Comparison of ENCODE assay signal across 8 cellular contexts in genomic region chrX:1537716-1538090, GRCh38. TPM values are rescaled to one million over a fixed set of nuclear protein-coding genes. Genes with fewer than 3 reads are reported as not detected.
A peak's percentile ranks its signal among the peaks of the same experiment; 100 is the strongest.
DNase-seq lines count a peak whose midpoint lies in the region; ATAC-seq, FAIRE-seq and TF ChIP-seq lines count a peak whose summit lies in the region.
"Not testable (repeated sequence)": the region's sequence is repeated elsewhere in the genome, so short reads cannot be mapped to it uniquely, and the experiment has no call there.

No MANE protein-coding gene starts in this region.

- CTCF ChIA-PET in activated CD8-positive, alpha-beta memory T cell treated with anti-CD3 and anti-CD28 coated beads, Interleukin-2, amount 10 ng/mL, durations not matched to agents 7 days and 5 days (lab: Charles Lee), result not testable (repeated sequence)

- not testable (repeated sequence) for TF ChIP-seq CTCF in HFFc6 (IDR thresholded peaks at IDR 0.05); Peyer's patch (IDR thresholded peaks at IDR 0.05); adrenal gland (IDR thresholded peaks at IDR 0.05); kidney (IDR thresholded peaks at IDR 0.05; ENCODE audit: borderline replicate concordance, extremely low read depth, insufficient read depth)

- not testable (repeated sequence) for H3K9me3 ChIP-seq in BLaER1; Peyer's patch; adrenal gland (replicated peaks in 1 of 3); kidney (ENCODE audit: control insufficient read depth in 1 of 2, low read length in 2 of 2)

- ATAC-seq in activated CD8-positive, alpha-beta memory T cell treated with anti-CD3 and anti-CD28 coated beads, Interleukin-2, amount 10 ng/mL, durations not matched to agents 7 days and 5 days; natural killer cell treated with Interleukin-12 subunit alpha and Interleukin-12 subunit beta and Interleukin-15 and Interleukin-18, amount 100 ng/mL, for 72 hours: not testable (repeated sequence)

- intact Hi-C loops in adrenal gland (cut with DNase I); kidney (cut with DNase I): not testable (repeated sequence)

- 43 to 55% (median 51%) methylated on average over 5 to 7 of the region's 7 CpGs for WGBS in adrenal gland, 4 donors

- H3K27me3 Mint-ChIP-seq in HFFc6 (ENCODE audit: insufficient read depth); activated CD8-positive, alpha-beta memory T cell treated with anti-CD3 and anti-CD28 coated beads, Interleukin-2, amount 10 ng/mL, durations not matched to agents 7 days and 5 days; natural killer cell treated with Interleukin-12 subunit alpha and Interleukin-12 subunit beta and Interleukin-15 and Interleukin-18, amount 100 ng/mL, for 72 hours; stimulated activated naive CD8-positive, alpha-beta T cell treated with anti-CD3 and anti-CD28 coated beads, Interleukin-15, Interleukin-2, amounts not matched to agents 100 ng/mL and 50 ng/mL, for 24 hours: not testable (repeated sequence)

- H3K9me3 Mint-ChIP-seq in HFFc6; activated CD8-positive, alpha-beta memory T cell treated with anti-CD3 and anti-CD28 coated beads, Interleukin-2, amount 10 ng/mL, durations not matched to agents 7 days and 5 days (ENCODE audit: low read depth); natural killer cell treated with Interleukin-12 subunit alpha and Interleukin-12 subunit beta and Interleukin-15 and Interleukin-18, amount 100 ng/mL, for 72 hours; stimulated activated naive CD8-positive, alpha-beta T cell treated with anti-CD3 and anti-CD28 coated beads, Interleukin-15, Interleukin-2, amounts not matched to agents 100 ng/mL and 50 ng/mL, for 24 hours: not testable (repeated sequence)

- H3K4me3 ChIP-seq in BLaER1, result peak overlapping the region; percentile 99
- peak overlapping the region in 1 of 4 donors; percentile 56 for H3K4me3 ChIP-seq in Peyer's patch
- peak overlapping the region in 1 of 4 donors; percentile 50 for H3K4me3 ChIP-seq in adrenal gland
- peak overlapping the region; percentile 19 to 54 for H3K4me3 ChIP-seq in kidney (ENCODE audit: low read length in 2 of 2)

- peaks cover 24% of the 10 kb centered on the region for H4K20me1 ChIP-seq in BLaER1

- not testable (repeated sequence) for DNase-seq in HFFc6; Peyer's patch; activated CD8-positive, alpha-beta memory T cell treated with anti-CD3 and anti-CD28 coated beads, Interleukin-2, amount 10 ng/mL, durations not matched to agents 7 days and 5 days; kidney; natural killer cell treated with Interleukin-12 subunit alpha and Interleukin-12 subunit beta and Interleukin-15 and Interleukin-18, amount 100 ng/mL, for 72 hours (ENCODE audit: low spot score)
- DNase-seq in adrenal gland, result peak in 1 of 7 donors; percentile 23

- peak overlapping the region; percentile 56; the same call in 1 of the 2 replicates for H3K4me3 Mint-ChIP-seq in HFFc6
- H3K4me3 Mint-ChIP-seq in activated CD8-positive, alpha-beta memory T cell treated with anti-CD3 and anti-CD28 coated beads, Interleukin-2, amount 10 ng/mL, durations not matched to agents 7 days and 5 days, result peak overlapping the region; percentile 94
- peak overlapping the region; percentile 90 for H3K4me3 Mint-ChIP-seq in natural killer cell treated with Interleukin-12 subunit alpha and Interleukin-12 subunit beta and Interleukin-15 and Interleukin-18, amount 100 ng/mL, for 72 hours
- H3K4me3 Mint-ChIP-seq in stimulated activated naive CD8-positive, alpha-beta T cell treated with anti-CD3 and anti-CD28 coated beads, Interleukin-15, Interleukin-2, amounts not matched to agents 100 ng/mL and 50 ng/mL, for 24 hours, result peak overlapping the region; percentile 88

- peaks cover 44% of the 10 kb centered on the region for H3K4me1 ChIP-seq in BLaER1
- H3K4me1 ChIP-seq in Peyer's patch; adrenal gland (replicated peaks in 1 of 2); kidney (ENCODE audit: control insufficient read depth in 1 of 2, insufficient read depth in 1 of 2, low read depth in 1 of 2, low read length in 2 of 2): not testable (repeated sequence)

- not testable (repeated sequence) for H3K4me1 Mint-ChIP-seq in HFFc6 (ENCODE audit: low read depth)
- peaks cover 21% of the 10 kb centered on the region for H3K4me1 Mint-ChIP-seq in activated CD8-positive, alpha-beta memory T cell treated with anti-CD3 and anti-CD28 coated beads, Interleukin-2, amount 10 ng/mL, durations not matched to agents 7 days and 5 days
- peaks cover 14 to 24% of the 10 kb centered on the region in 2 donors for H3K4me1 Mint-ChIP-seq in natural killer cell treated with Interleukin-12 subunit alpha and Interleukin-12 subunit beta and Interleukin-15 and Interleukin-18, amount 100 ng/mL, for 72 hours (ENCODE audit: low read depth in 2 of 2)
- peaks cover 33% of the 10 kb centered on the region for H3K4me1 Mint-ChIP-seq in stimulated activated naive CD8-positive, alpha-beta T cell treated with anti-CD3 and anti-CD28 coated beads, Interleukin-15, Interleukin-2, amounts not matched to agents 100 ng/mL and 50 ng/mL, for 24 hours (ENCODE audit: low read depth)

- H3K9ac ChIP-seq in BLaER1, result peak overlapping the region; percentile 95
- H3K9ac ChIP-seq in kidney (ENCODE audit: low read length in 2 of 2), result not testable (repeated sequence)

- H3K27ac ChIP-seq in BLaER1, result peak overlapping the region; percentile 97
- peak overlapping the region; percentile 63 to 90 (median 74) for H3K27ac ChIP-seq in Peyer's patch
- peak overlapping the region; percentile 78 to 84 (median 83) for H3K27ac ChIP-seq in adrenal gland
- not testable (repeated sequence) for H3K27ac ChIP-seq in kidney (ENCODE audit: low read depth in 2 of 2, low read length in 2 of 2)

- H3K4me2 ChIP-seq in BLaER1, result peak overlapping the region; percentile 90

- not testable (repeated sequence) for H3K27ac Mint-ChIP-seq in HFFc6
- peak overlapping the region; percentile 100 for H3K27ac Mint-ChIP-seq in activated CD8-positive, alpha-beta memory T cell treated with anti-CD3 and anti-CD28 coated beads, Interleukin-2, amount 10 ng/mL, durations not matched to agents 7 days and 5 days
- H3K27ac Mint-ChIP-seq in natural killer cell treated with Interleukin-12 subunit alpha and Interleukin-12 subunit beta and Interleukin-15 and Interleukin-18, amount 100 ng/mL, for 72 hours, result peak overlapping the region; percentile 98 to 99
- H3K27ac Mint-ChIP-seq in stimulated activated naive CD8-positive, alpha-beta T cell treated with anti-CD3 and anti-CD28 coated beads, Interleukin-15, Interleukin-2, amounts not matched to agents 100 ng/mL and 50 ng/mL, for 24 hours, result peak overlapping the region; percentile 89

- FAIRE-seq in kidney (lab: Jason Lieb, UNC), result not testable (repeated sequence)

- not testable (repeated sequence) for H3K36me3 Mint-ChIP-seq in HFFc6 (ENCODE audit: low read depth); natural killer cell treated with Interleukin-12 subunit alpha and Interleukin-12 subunit beta and Interleukin-15 and Interleukin-18, amount 100 ng/mL, for 72 hours; stimulated activated naive CD8-positive, alpha-beta T cell treated with anti-CD3 and anti-CD28 coated beads, Interleukin-15, Interleukin-2, amounts not matched to agents 100 ng/mL and 50 ng/mL, for 24 hours (ENCODE audit: low read depth)
- H3K36me3 Mint-ChIP-seq in activated CD8-positive, alpha-beta memory T cell treated with anti-CD3 and anti-CD28 coated beads, Interleukin-2, amount 10 ng/mL, durations not matched to agents 7 days and 5 days, result peaks cover 23% of the 10 kb centered on the region

- not testable (repeated sequence) for TF ChIP-seq POLR2A in Peyer's patch (IDR thresholded peaks at IDR 0.05); adrenal gland (IDR thresholded peaks at IDR 0.05)

- not testable (repeated sequence) for H3K36me3 ChIP-seq in BLaER1; Peyer's patch; adrenal gland (replicated peaks in 1 of 2); kidney (ENCODE audit: control insufficient read depth in 1 of 2, insufficient read depth in 2 of 2, low read length in 2 of 2)

- H3K27me3 ChIP-seq in BLaER1, Peyer's patch, adrenal gland: not testable (repeated sequence)

RNA-seq across cellular contexts. Expression of gene P2RY8, which starts 0.7 kb away (rescaled TPM):
- total RNA-seq in HFFc6 (2021; fragmentation: NEBNext Ultra II Directional; extraction: Animal tissue kit (Norgen Biotek cat#: 25700)), result not detected
- total RNA-seq in Peyer's patch (1 to 10 TPM in 2 of 4 donors, under 1 TPM in 2; 0.35 to 5.8 (median 1.2) TPM), adrenal gland (10 to 100 TPM in 3 of 8 donors, 1 to 10 TPM in 5; 2.0 to 12.0 (median 7.1) TPM), kidney (6.6 TPM)
- 100 to 1,000 TPM in 1 of 2 experiments, 10 to 100 TPM in 1; 82.4 to 109 TPM for total RNA-seq in activated CD8-positive, alpha-beta memory T cell treated with anti-CD3 and anti-CD28 coated beads, Interleukin-2, amount 10 ng/mL, durations not matched to agents 7 days and 5 days
- polyA plus RNA-seq in adrenal gland (10 to 100 TPM in 1 of 3 donors, 1 to 10 TPM in 2; 1.9 to 13.4 (median 4.0) TPM), kidney (ENCODE audit: insufficient read depth, low read depth, low replicate concordance) (1.4 TPM)
- 10 to 100 TPM; 19.5 to 59.1 TPM for total RNA-seq in natural killer cell treated with Interleukin-12 subunit alpha and Interleukin-12 subunit beta and Interleukin-15 and Interleukin-18, amount 100 ng/mL, for 72 hours

RNA-seq across cellular contexts. Expression of gene AKAP17A, which starts 53.7 kb away (rescaled TPM):
- 10 to 100 TPM; 21.4 to 24.6 (median 23.6) TPM for total RNA-seq in HFFc6 (2021; fragmentation: NEBNext Ultra II Directional; extraction: Animal tissue kit (Norgen Biotek cat#: 25700))
- total RNA-seq in Peyer's patch, result 100 to 1,000 TPM in 3 of 4 donors, 10 to 100 TPM in 1; 41.0 to 201 (median 107) TPM
- 10 to 100 TPM; 83.9 to 88.8 TPM for total RNA-seq in activated CD8-positive, alpha-beta memory T cell treated with anti-CD3 and anti-CD28 coated beads, Interleukin-2, amount 10 ng/mL, durations not matched to agents 7 days and 5 days
- total RNA-seq in adrenal gland, result 10 to 100 TPM; 26.4 to 53.3 (median 37.6) TPM
- polyA plus RNA-seq in adrenal gland, result 100 to 1,000 TPM in 1 of 3 donors, 10 to 100 TPM in 2; 17.7 to 112 (median 84.0) TPM
- 45.1 TPM for total RNA-seq in kidney
- polyA plus RNA-seq in kidney (ENCODE audit: insufficient read depth, low read depth, low replicate concordance), result 19.6 TPM
- 10 to 100 TPM; 74.3 to 98.4 TPM for total RNA-seq in natural killer cell treated with Interleukin-12 subunit alpha and Interleukin-12 subunit beta and Interleukin-15 and Interleukin-18, amount 100 ng/mL, for 72 hours
